In the genomic region with DNA sequence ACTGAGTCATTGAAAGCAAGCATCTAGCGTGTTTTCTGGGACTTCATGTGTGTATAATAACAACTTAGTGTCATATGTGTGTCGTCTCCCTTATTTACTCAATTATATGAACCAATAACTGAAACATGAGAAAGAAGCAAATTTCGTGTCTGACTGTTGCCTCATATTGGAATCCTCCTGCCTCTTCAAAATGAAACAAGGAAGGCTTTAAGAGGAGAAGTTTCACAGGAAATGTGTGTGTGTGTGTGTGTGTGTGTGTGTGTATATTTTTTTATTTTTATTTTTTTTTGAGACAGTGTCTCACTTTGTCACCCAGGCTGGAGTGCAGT, we compare ENCODE assay signal across 11 cellular contexts.
DNase-seq lines count a peak whose midpoint lies in the region; TF ChIP-seq lines count a peak whose summit lies in the region.
"Had no signal": no experiment of that assay in that cellular context is flagged by ENCODE, and none has a peak within 500 bp of the region (broad histone marks: within the 10 kb centered on the region; RNA-seq: fewer than 3 reads in every experiment).

No MANE protein-coding gene starts in this region.

- H2AFZ ChIP-seq in neural progenitor cell (replicated peaks), result no peak overlapping the region

- H3K36me3 ChIP-seq in neural progenitor cell (no peaks in the 10 kb centered on the region), vagina (no peaks in the 10 kb centered on the region)

- peaks cover 59% of the 10 kb centered on the region for H3K4me1 ChIP-seq in neural progenitor cell
- H3K4me1 ChIP-seq in vagina, result peaks cover 7% of the 10 kb centered on the region

- H3K4me2 ChIP-seq in neural progenitor cell, result no peak overlapping the region

- peak overlapping the region; percentile 85 for H3K27ac Mint-ChIP-seq in dendritic cell treated with granulocyte-macrophage colony-stimulating factor and Interleukin-4, amounts not matched to agents 40 ng/mL and 50 ng/mL, for 4 days
- peak overlapping the region; percentile 91 for H3K27ac Mint-ChIP-seq in neural progenitor cell
- no peak overlapping the region for H3K27ac Mint-ChIP-seq in T-helper 2 cell treated with Interferon-gamma antibody and Interleukin-4, amounts not matched to agents 5 μg/mL and 100 μg/mL, for 36 hours

- DNase-seq in NOMO-1 (lab: John Stamatoyannopoulos, UW; ENCODE audit: unreplicated experiment in 2 of 2), result peak; percentile 34 to 56
- no peak for DNase-seq in neural progenitor cell (ENCODE audit: low spot score)
- no peak for DNase-seq in vagina (ENCODE audit: extremely low spot score in 2 of 2)
- DNase-seq in T-helper 2 cell treated with Interferon-gamma antibody and Interleukin-4, amounts not matched to agents 5 μg/mL and 100 μg/mL, for 36 hours (ENCODE audit: low spot score), result no peak
- no peak for DNase-seq in HuH-7.5 (ENCODE audit: low spot score)
- no peak for DNase-seq in SKM-1 treated with dmso at 0.1 percent for 144 hours (lab: John Stamatoyannopoulos, UW; ENCODE audit: unreplicated experiment)
- DNase-seq: activated CD4-positive, alpha-beta T cell treated with anti-CD3 and anti-CD28 coated beads, Interleukin-2, amount 50 U/mL, for 4 hours; activated T-cell treated with anti-CD3 and anti-CD28 coated beads, Interleukin-2, amount 50 U/mL, for 48 hours; NCI-H2081 had no signal

- TF ChIP-seq CTCF in neural progenitor cell (IDR thresholded peaks at IDR 0.05) (no peak), vagina (IDR thresholded peaks at IDR 0.05) (no peak)

- no peaks in the 10 kb centered on the region for H3K79me2 ChIP-seq in neural progenitor cell (ENCODE audit: low read depth)

- peaks cover 18% of the 10 kb centered on the region for H3F3A ChIP-seq in neural progenitor cell (ENCODE audit: low read depth)

- H3K4me3 Mint-ChIP-seq in dendritic cell treated with granulocyte-macrophage colony-stimulating factor and Interleukin-4, amounts not matched to agents 40 ng/mL and 50 ng/mL, for 4 days, result peak overlapping the region; percentile 30
- H3K4me3 Mint-ChIP-seq in neural progenitor cell, result peak overlapping the region; percentile 11
- H3K4me3 Mint-ChIP-seq in T-helper 2 cell treated with Interferon-gamma antibody and Interleukin-4, amounts not matched to agents 5 μg/mL and 100 μg/mL, for 36 hours, result no peak overlapping the region

- H3K27me3 Mint-ChIP-seq in dendritic cell treated with granulocyte-macrophage colony-stimulating factor and Interleukin-4, amounts not matched to agents 40 ng/mL and 50 ng/mL, for 4 days, result no peaks in the 10 kb centered on the region
- peaks cover 2% of the 10 kb centered on the region for H3K27me3 Mint-ChIP-seq in neural progenitor cell (ENCODE audit: insufficient read depth, low read depth)
- H3K27me3 Mint-ChIP-seq in T-helper 2 cell treated with Interferon-gamma antibody and Interleukin-4, amounts not matched to agents 5 μg/mL and 100 μg/mL, for 36 hours (ENCODE audit: low read depth), result peaks cover 30% of the 10 kb centered on the region

- no peak overlapping the region for H3K9ac ChIP-seq in neural progenitor cell

- H3K27me3 ChIP-seq in neural progenitor cell (no peaks in the 10 kb centered on the region), vagina (no peaks in the 10 kb centered on the region)

- no peaks in the 10 kb centered on the region for H3K36me3 Mint-ChIP-seq in dendritic cell treated with granulocyte-macrophage colony-stimulating factor and Interleukin-4, amounts not matched to agents 40 ng/mL and 50 ng/mL, for 4 days (ENCODE audit: low read depth)
- peaks cover 7% of the 10 kb centered on the region for H3K36me3 Mint-ChIP-seq in neural progenitor cell
- H3K36me3 Mint-ChIP-seq in T-helper 2 cell treated with Interferon-gamma antibody and Interleukin-4, amounts not matched to agents 5 μg/mL and 100 μg/mL, for 36 hours (ENCODE audit: low read depth), result no peaks in the 10 kb centered on the region

- H3K9me3 ChIP-seq in neural progenitor cell (ENCODE audit: low read depth) (no peaks in the 10 kb centered on the region), vagina (no peaks in the 10 kb centered on the region)

- intact Hi-C loops in dendritic cell treated with granulocyte-macrophage colony-stimulating factor and Interleukin-4, amounts not matched to agents 40 ng/mL and 50 ng/mL, for 4 days (cut with micrococcal nuclease), result no loop called here
- intact Hi-C loops in vagina (cut with DNase I), result no loop called here

- no peak overlapping the region for H3K4me3 ChIP-seq in neural progenitor cell
- H3K4me3 ChIP-seq in vagina, result no peak overlapping the region
- H3K4me3 ChIP-seq: coronary artery had no signal

- no peak for TF ChIP-seq POLR2A in vagina (IDR thresholded peaks at IDR 0.05)

- H3K9me3 Mint-ChIP-seq in dendritic cell treated with granulocyte-macrophage colony-stimulating factor and Interleukin-4, amounts not matched to agents 40 ng/mL and 50 ng/mL, for 4 days, result no peaks in the 10 kb centered on the region
- H3K9me3 Mint-ChIP-seq in neural progenitor cell, result peaks cover 2% of the 10 kb centered on the region
- H3K9me3 Mint-ChIP-seq in T-helper 2 cell treated with Interferon-gamma antibody and Interleukin-4, amounts not matched to agents 5 μg/mL and 100 μg/mL, for 36 hours, result no peaks in the 10 kb centered on the region

- H3K4me1 Mint-ChIP-seq in dendritic cell treated with granulocyte-macrophage colony-stimulating factor and Interleukin-4, amounts not matched to agents 40 ng/mL and 50 ng/mL, for 4 days (ENCODE audit: low read depth), result peaks cover 11% of the 10 kb centered on the region
- H3K4me1 Mint-ChIP-seq in neural progenitor cell, result peaks cover 57% of the 10 kb centered on the region
- peaks cover 3% of the 10 kb centered on the region for H3K4me1 Mint-ChIP-seq in T-helper 2 cell treated with Interferon-gamma antibody and Interleukin-4, amounts not matched to agents 5 μg/mL and 100 μg/mL, for 36 hours (ENCODE audit: low read depth)

- H4K20me1 ChIP-seq in neural progenitor cell (ENCODE audit: low read depth), result no peaks in the 10 kb centered on the region

- H3K27ac ChIP-seq in neural progenitor cell (no peak overlapping the region), vagina (peak overlapping the region; percentile 31)

Comparison
In these comparisons a context has a peak if more than half of its experiments do, and no peak if none do; other contexts are left out.
1. DNase-seq: peak in NOMO-1 (2 of 2); none in neural progenitor cell (single experiment), vagina (0 of 2), T-helper 2 cell treated with Interferon-gamma antibody and Interleukin-4, amounts not matched to agents 5 μg/mL and 100 μg/mL, for 36 hours (single experiment), HuH-7.5 (single experiment) and SKM-1 treated with dmso at 0.1 percent for 144 hours (single experiment).